ENCODE assay signal across 28 cellular contexts in the genomic region with DNA sequence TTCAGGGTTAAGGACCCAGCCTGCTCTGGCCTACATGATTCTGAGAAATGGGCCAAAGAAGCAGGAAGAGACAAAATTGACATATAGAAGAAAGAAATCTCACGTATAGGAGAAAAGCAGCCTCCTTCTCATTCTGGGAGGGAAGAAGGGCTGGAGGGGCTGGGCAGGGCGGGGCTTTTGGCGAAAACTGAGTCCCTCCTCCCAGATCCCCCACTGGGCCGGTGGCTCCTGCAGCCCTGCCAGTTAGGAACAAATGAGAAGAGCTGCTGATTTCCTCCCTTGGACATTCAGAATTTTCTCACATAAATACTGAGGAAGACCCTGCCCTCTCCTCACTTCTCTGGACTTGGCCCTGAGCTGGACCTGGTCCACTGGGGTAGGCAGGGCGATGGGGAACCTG. TPM values are rescaled to one million over a fixed set of nuclear protein-coding genes. Genes with fewer than 3 reads are reported as not detected.
DNase-seq lines count a peak whose midpoint lies in the region; ATAC-seq and TF ChIP-seq lines count a peak whose summit lies in the region.
"Had no signal": no experiment of that assay in that cellular context is flagged by ENCODE, and none has a peak within 500 bp of the region (broad histone marks: within the 10 kb centered on the region; RNA-seq: fewer than 3 reads in every experiment).

A gene with protein sequence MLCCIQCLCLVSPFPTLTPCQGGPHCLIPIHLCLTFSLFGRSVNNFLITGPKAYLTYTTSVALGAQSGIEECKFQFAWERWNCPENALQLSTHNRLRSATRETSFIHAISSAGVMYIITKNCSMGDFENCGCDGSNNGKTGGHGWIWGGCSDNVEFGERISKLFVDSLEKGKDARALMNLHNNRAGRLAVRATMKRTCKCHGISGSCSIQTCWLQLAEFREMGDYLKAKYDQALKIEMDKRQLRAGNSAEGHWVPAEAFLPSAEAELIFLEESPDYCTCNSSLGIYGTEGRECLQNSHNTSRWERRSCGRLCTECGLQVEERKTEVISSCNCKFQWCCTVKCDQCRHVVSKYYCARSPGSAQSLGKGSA (plus strand): TSS at position 332 of the 400 bp plus-strand sequence. CDS start 95 bp downstream, outside the sequence.

- no peak within 1 kb of the TSS for H3K27ac Mint-ChIP-seq in nephron progenitor cell
- H3K27ac Mint-ChIP-seq: B cell; CD8-positive, alpha-beta T cell had no signal

- H3K4me3 ChIP-seq in DND-41 (ENCODE audit: low read depth in 1 of 2, low read length in 2 of 2) (no peak within 1 kb of the TSS), OCI-LY3 (ENCODE audit: low read length) (no peak within 1 kb of the TSS), iPS-18c (ENCODE audit: insufficient read depth, low read depth, low read length) (peak within 1 kb of the TSS; percentile 24; the same call in 1 of the 2 replicates)
- H3K4me3 ChIP-seq: SK-N-MC had no signal

- no peaks in the 10 kb centered on the region for H3K36me3 ChIP-seq in DND-41 (ENCODE audit: insufficient read depth, low read length)
- no peaks in the 10 kb centered on the region for H3K36me3 ChIP-seq in OCI-LY3 (replicated peaks; ENCODE audit: low read depth, low read length)

- DNase-seq in DND-41 (no peak), nephron progenitor cell (peak; percentile 10), cardiac septum (ENCODE audit: low spot score) (no peak), NCI-H526 treated with DMSO at 0.1 percent for 48 hours (lab: John Stamatoyannopoulos, UW) (no peak)
- DNase-seq: Caco-2; CD8-positive, alpha-beta T cell; EL; GF-D8; GOT3; NCI-H1048; NCI-H1417; NCI-H1694; NCI-H2081; NCI-H2227 treated with DMSO at 0.1 percent for 48 hours; NCI-H69; SIG-M5 had no signal

- no peaks in the 10 kb centered on the region for H3K36me3 Mint-ChIP-seq in nephron progenitor cell (ENCODE audit: low read depth)
- H3K36me3 Mint-ChIP-seq: CD8-positive, alpha-beta T cell had no signal

- H3K9ac ChIP-seq in DND-41 (ENCODE audit: low read depth, low read length) (no peak within 1 kb of the TSS), OCI-LY3 (ENCODE audit: low read length) (no peak within 1 kb of the TSS)

- no peaks in the 10 kb centered on the region for H3K27me3 ChIP-seq in DND-41 (ENCODE audit: insufficient read depth, low read length, poor library complexity)
- no peaks in the 10 kb centered on the region for H3K27me3 ChIP-seq in OCI-LY3 (ENCODE audit: low read depth, low read length)

- intact Hi-C loops in cardiac septum (cut with DNase I) = no loop called here

- no peak within 1 kb of the TSS for H3K4me2 ChIP-seq in DND-41 (ENCODE audit: insufficient read depth, low read length)
- no peak within 1 kb of the TSS for H3K4me2 ChIP-seq in OCI-LY3 (ENCODE audit: low read length)

- peak within 1 kb of the TSS; percentile 51 for H2AFZ ChIP-seq in DND-41 (ENCODE audit: low read depth, low read length)
- H2AFZ ChIP-seq in OCI-LY3 (ENCODE audit: low read depth, low read length) = 0 out of 2 replicates have a peak within 1 kb of the TSS, but pooled peaks have one; percentile 46

- no peaks in the 10 kb centered on the region for H3K27me3 Mint-ChIP-seq in nephron progenitor cell (ENCODE audit: low read depth, poor library complexity)
- H3K27me3 Mint-ChIP-seq: B cell had no signal

- ATAC-seq in DND-41 (ENCODE audit: insufficient read depth, low read depth) (no peak), GM21423 (IDR thresholded peaks at IDR 0.05; ENCODE audit: unreplicated experiment) (no peak), GM18907 (IDR thresholded peaks at IDR 0.05; ENCODE audit: unreplicated experiment) (no peak)
- ATAC-seq: CD8-positive, alpha-beta T cell; HCT116 had no signal

- H3K4me1 ChIP-seq in DND-41 (ENCODE audit: insufficient read depth, low read length) = peaks cover 24% of the 10 kb centered on the region
- H3K4me1 ChIP-seq in OCI-LY3 (ENCODE audit: low read length) = peaks cover 26% of the 10 kb centered on the region

- H3K9me3 ChIP-seq in DND-41 (ENCODE audit: insufficient read depth, low read length, severe bottlenecking) (no peaks in the 10 kb centered on the region), OCI-LY3 (ENCODE audit: insufficient read depth, low read length) (no peaks in the 10 kb centered on the region), iPS-18c (ENCODE audit: control insufficient read depth, insufficient read depth, low read length) (no peaks in the 10 kb centered on the region)
- H3K9me3 ChIP-seq: Caco-2 had no signal

- H3K79me2 ChIP-seq in DND-41 (ENCODE audit: insufficient read depth, low read length) (no peaks in the 10 kb centered on the region), OCI-LY3 (ENCODE audit: low read length) (no peaks in the 10 kb centered on the region)

- H3K4me3 Mint-ChIP-seq in nephron progenitor cell = no peak within 1 kb of the TSS
- H3K4me3 Mint-ChIP-seq: B cell; CD8-positive, alpha-beta T cell had no signal

- no peak within 1 kb of the TSS for H3K27ac ChIP-seq in DND-41 (ENCODE audit: low read length)
- H3K27ac ChIP-seq in OCI-LY3 (ENCODE audit: low read length) = no peak within 1 kb of the TSS
- H3K27ac ChIP-seq: 22Rv1, C4-2B, HL-60, SK-N-MC had no signal

- no peaks in the 10 kb centered on the region for H3K9me3 Mint-ChIP-seq in nephron progenitor cell
- H3K9me3 Mint-ChIP-seq: CD8-positive, alpha-beta T cell had no signal

- TF ChIP-seq CTCF in DND-41 (IDR thresholded peaks at IDR 0.05; ENCODE audit: borderline replicate concordance, extremely low read depth, low read length, poor library complexity, severe bottlenecking) (no peak), OCI-LY3 (IDR thresholded peaks at IDR 0.05; ENCODE audit: low read depth, low read length) (no peak), nephron progenitor cell (IDR thresholded peaks at IDR 0.05) (no peak)

- H4K20me1 ChIP-seq in DND-41 (ENCODE audit: insufficient read depth, low read length) (no peaks in the 10 kb centered on the region), OCI-LY3 (ENCODE audit: insufficient read depth, low read length) (no peaks in the 10 kb centered on the region)

- H3K4me1 Mint-ChIP-seq in nephron progenitor cell = peaks cover 6% of the 10 kb centered on the region

RNA-seq across cellular contexts. Expression of the gene that starts here (rescaled TPM):
- total RNA-seq in cardiac septum = not detected
- total RNA-seq: B cell; Caco-2; CD8-positive, alpha-beta T cell; NCI-H460; OCI-LY7 had no signal
